ENCODE assay signal across 27 cellular contexts in genomic region chr1:14494931-14495330, GRCh38.
"Had no signal": no experiment of that assay in that cellular context is flagged by ENCODE, and none has a peak within 500 bp of the region (broad histone marks: within the 10 kb centered on the region; RNA-seq: fewer than 3 reads in every experiment).

No MANE protein-coding gene starts in this region.

- H3K4me3 ChIP-seq: esophagus squamous epithelium, gastroesophageal sphincter had no signal

- DNase-seq: activated CD4-positive, alpha-beta memory T cell treated with anti-CD3 and anti-CD28 coated beads, Interleukin-2, amount 10 ng/mL, durations not matched to agents 7 days and 5 days; activated CD4-positive, alpha-beta T cell treated with anti-CD3 and anti-CD28 coated beads for 36 hours; activated CD4-positive, alpha-beta T cell treated with anti-CD3 and anti-CD28 coated beads, Interleukin-2, amount 10 ng/mL, durations not matched to agents 24 days and 14 days; activated CD4-positive, CD25-positive, alpha-beta regulatory T cell; activated CD4-positive, CD25-positive, alpha-beta regulatory T cell treated with anti-CD3 and anti-CD28 coated beads, Interleukin-2, amount 50 U/mL, for 72 hours; activated CD8-positive, alpha-beta memory T cell treated with anti-CD3 and anti-CD28 coated beads, Interleukin-2, amount 50 U/mL, for 48 hours; activated effector memory CD4-positive, alpha-beta T cell treated with Interleukin-2 at 50 U/mL for 16 hours; activated gamma-delta T cell treated with Interleukin-2 at 50 U/mL for 16 hours; activated naive CD4-positive, alpha-beta T cell treated with anti-CD3 and anti-CD28 coated beads, Interleukin-2, amount 50 U/mL, for 16 hours; activated naive CD4-positive, alpha-beta T cell treated with Interleukin-2 at 50 U/mL for 16 hours; activated T-cell treated with anti-CD3 and anti-CD28 coated beads, Interleukin-2, amount 50 U/mL, for 4 hours; amniotic stem cell; anterior cingulate cortex; caudate nucleus; cortex of kidney; dermis blood vessel endothelial cell; effector CD4-positive, alpha-beta T cell; erythroblast; esophagus squamous epithelium; foreskin melanocyte; head of caudate nucleus; T-helper 2 cell had no signal

- FAIRE-seq: astrocyte, colon had no signal

- H3K4me3 Mint-ChIP-seq: activated CD4-positive, alpha-beta memory T cell treated with anti-CD3 and anti-CD28 coated beads, Interleukin-2, amount 10 ng/mL, durations not matched to agents 7 days and 5 days; activated CD4-positive, alpha-beta T cell treated with anti-CD3 and anti-CD28 coated beads for 36 hours; activated CD4-positive, alpha-beta T cell treated with anti-CD3 and anti-CD28 coated beads, Interleukin-2, amount 10 ng/mL, durations not matched to agents 24 days and 14 days; activated naive CD8-positive, alpha-beta T cell; activated T-cell treated with anti-CD3 and anti-CD28 coated beads, Interleukin-2, amount 50 U/mL, for 4 hours; activated T-helper 17 cell treated with anti-CD3 and anti-CD28 coated beads, Interleukin-2, amount 50 U/mL, for 72 hours had no signal

- H3K27me3 Mint-ChIP-seq: activated CD4-positive, alpha-beta memory T cell treated with anti-CD3 and anti-CD28 coated beads, Interleukin-2, amount 10 ng/mL, durations not matched to agents 7 days and 5 days; activated CD4-positive, alpha-beta T cell treated with anti-CD3 and anti-CD28 coated beads, Interleukin-2, amount 10 ng/mL, durations not matched to agents 24 days and 14 days had no signal

- H3K27ac ChIP-seq: esophagus squamous epithelium, gastroesophageal sphincter had no signal

- H3K9me3 ChIP-seq: esophagus squamous epithelium, gastroesophageal sphincter had no signal

- H3K9me3 Mint-ChIP-seq: activated CD4-positive, alpha-beta T cell treated with anti-CD3 and anti-CD28 coated beads, Interleukin-2, amount 10 ng/mL, durations not matched to agents 24 days and 14 days; activated T-cell treated with anti-CD3 and anti-CD28 coated beads, Interleukin-2, amount 50 U/mL, for 4 hours; activated T-helper 17 cell treated with anti-CD3 and anti-CD28 coated beads, Interleukin-2, amount 50 U/mL, for 72 hours had no signal

- H3K36me3 Mint-ChIP-seq: activated naive CD8-positive, alpha-beta T cell had no signal

- H3K27me3 ChIP-seq: gastroesophageal sphincter had no signal

- H3K27ac Mint-ChIP-seq: activated CD4-positive, alpha-beta memory T cell treated with anti-CD3 and anti-CD28 coated beads, Interleukin-2, amount 10 ng/mL, durations not matched to agents 7 days and 5 days; activated CD4-positive, alpha-beta T cell treated with anti-CD3 and anti-CD28 coated beads for 36 hours; activated CD4-positive, alpha-beta T cell treated with anti-CD3 and anti-CD28 coated beads, Interleukin-2, amount 10 ng/mL, durations not matched to agents 24 days and 14 days; activated naive CD8-positive, alpha-beta T cell; activated T-helper 17 cell treated with anti-CD3 and anti-CD28 coated beads, Interleukin-2, amount 50 U/mL, for 72 hours had no signal

- H3K36me3 ChIP-seq: esophagus squamous epithelium, gastroesophageal sphincter had no signal

- H3K4me1 Mint-ChIP-seq: activated CD4-positive, alpha-beta memory T cell treated with anti-CD3 and anti-CD28 coated beads, Interleukin-2, amount 10 ng/mL, durations not matched to agents 7 days and 5 days; activated CD4-positive, alpha-beta T cell treated with anti-CD3 and anti-CD28 coated beads for 36 hours; activated CD4-positive, alpha-beta T cell treated with anti-CD3 and anti-CD28 coated beads, Interleukin-2, amount 10 ng/mL, durations not matched to agents 24 days and 14 days; activated T-helper 17 cell treated with anti-CD3 and anti-CD28 coated beads, Interleukin-2, amount 50 U/mL, for 72 hours had no signal

- ATAC-seq: activated CD4-positive, alpha-beta T cell treated with anti-CD3 and anti-CD28 coated beads for 36 hours; activated T-cell treated with anti-CD3 and anti-CD28 coated beads, Interleukin-2, amount 50 U/mL, for 4 hours; activated T-helper 17 cell treated with anti-CD3 and anti-CD28 coated beads, Interleukin-2, amount 50 U/mL, for 72 hours; gastroesophageal sphincter had no signal
